In genomic region chr9:112387115-112387514, GRCh38 we compare ENCODE assay signal across 26 cellular contexts.
"Had no signal": no experiment of that assay in that cellular context is flagged by ENCODE, and none has a peak within 500 bp of the region (broad histone marks: within the 10 kb centered on the region; RNA-seq: fewer than 3 reads in every experiment).

No MANE protein-coding gene starts in this region.

- H3K27ac Mint-ChIP-seq: mesothelial cell of epicardium; naive B cell; natural killer cell; nephron progenitor cell; neural progenitor cell; progenitor cell of endocrine pancreas; stimulated activated memory B cell treated with anti-CD40 and anti-IgM and Interleukin-4, amounts not matched to agents 10 μg/mL and 1 μg/mL and 100 μg/mL, for 72 hours; stimulated activated naive CD8-positive, alpha-beta T cell treated with anti-CD3 and anti-CD28 coated beads, Interleukin-15, amount 100 ng/mL, for 72 hours; type B pancreatic cell had no signal

- DNase-seq: islet precursor cell; left ventricle myocardium inferior; mesendoderm; naive B cell; natural killer cell; nephron progenitor cell; occipital lobe; ovary; sigmoid colon; small intestine; spleen; stimulated activated CD4-positive, alpha-beta T cell treated with anti-CD3 and anti-CD28 coated beads, Interleukin-4, amount 100 ng/mL, for 24 hours; stimulated activated naive CD4-positive, alpha-beta T cell treated with Interleukin-2 at 50 U/mL for 16 hours; stimulated activated naive CD8-positive, alpha-beta T cell treated with anti-CD3 and anti-CD28 coated beads, Interleukin-15, amount 100 ng/mL, for 72 hours; substantia nigra; uterus had no signal

- H3K27me3 Mint-ChIP-seq: naive B cell; progenitor cell of endocrine pancreas; stimulated activated memory B cell treated with anti-CD40 and anti-IgM and Interleukin-4, amounts not matched to agents 10 μg/mL and 1 μg/mL and 100 μg/mL, for 72 hours; stimulated activated naive CD8-positive, alpha-beta T cell treated with anti-CD3 and anti-CD28 coated beads, Interleukin-15, amount 100 ng/mL, for 72 hours; type B pancreatic cell had no signal

- ATAC-seq: stimulated activated memory B cell treated with anti-CD40 and anti-IgM and Interleukin-4, amounts not matched to agents 10 μg/mL and 1 μg/mL and 100 μg/mL, for 72 hours; stimulated activated naive CD8-positive, alpha-beta T cell treated with anti-CD3 and anti-CD28 coated beads, Interleukin-15, amount 100 ng/mL, for 72 hours had no signal

- H2AFZ ChIP-seq: hepatocyte, neural progenitor cell had no signal

- H3K4me3 Mint-ChIP-seq: mesothelial cell of epicardium; natural killer cell; nephron progenitor cell; neural progenitor cell; stimulated activated memory B cell treated with anti-CD40 and anti-IgM and Interleukin-4, amounts not matched to agents 10 μg/mL and 1 μg/mL and 100 μg/mL, for 72 hours; stimulated activated naive CD8-positive, alpha-beta T cell treated with anti-CD3 and anti-CD28 coated beads, Interleukin-15, amount 100 ng/mL, for 72 hours; type B pancreatic cell had no signal

- H3K36me3 ChIP-seq: neural progenitor cell, ovary, right atrium auricular region, uterus had no signal

- H3K27me3 ChIP-seq: hepatocyte, neural progenitor cell, neutrophil, ovary, right atrium auricular region, sigmoid colon, spleen, tibial nerve, uterus had no signal

- H3K4me2 ChIP-seq: hepatocyte, neural progenitor cell had no signal

- H3K27ac ChIP-seq: hepatocyte, left ventricle myocardium inferior, neural progenitor cell, neutrophil, ovary, right atrium auricular region, sigmoid colon, spleen, tibial nerve, uterus had no signal

- H3K9ac ChIP-seq: neural progenitor cell had no signal

- H3K9me3 ChIP-seq: left ventricle myocardium inferior, neutrophil, ovary, right atrium auricular region, sigmoid colon, spleen, tibial nerve, uterus had no signal

- H3K36me3 Mint-ChIP-seq: naive B cell, natural killer cell had no signal

- FAIRE-seq: small intestine had no signal

- H3K4me3 ChIP-seq: hepatocyte, left ventricle myocardium inferior, lung, neural progenitor cell, ovary, right atrium auricular region, sigmoid colon, spleen, tibial nerve, uterus had no signal

- H3K4me1 ChIP-seq: neural progenitor cell had no signal

- H3K9me3 Mint-ChIP-seq: naive B cell; natural killer cell; stimulated activated memory B cell treated with anti-CD40 and anti-IgM and Interleukin-4, amounts not matched to agents 10 μg/mL and 1 μg/mL and 100 μg/mL, for 72 hours; stimulated activated naive CD8-positive, alpha-beta T cell treated with anti-CD3 and anti-CD28 coated beads, Interleukin-15, amount 100 ng/mL, for 72 hours; type B pancreatic cell had no signal
